Comparison of ENCODE assay signal across 8 cellular contexts in the genomic region with DNA sequence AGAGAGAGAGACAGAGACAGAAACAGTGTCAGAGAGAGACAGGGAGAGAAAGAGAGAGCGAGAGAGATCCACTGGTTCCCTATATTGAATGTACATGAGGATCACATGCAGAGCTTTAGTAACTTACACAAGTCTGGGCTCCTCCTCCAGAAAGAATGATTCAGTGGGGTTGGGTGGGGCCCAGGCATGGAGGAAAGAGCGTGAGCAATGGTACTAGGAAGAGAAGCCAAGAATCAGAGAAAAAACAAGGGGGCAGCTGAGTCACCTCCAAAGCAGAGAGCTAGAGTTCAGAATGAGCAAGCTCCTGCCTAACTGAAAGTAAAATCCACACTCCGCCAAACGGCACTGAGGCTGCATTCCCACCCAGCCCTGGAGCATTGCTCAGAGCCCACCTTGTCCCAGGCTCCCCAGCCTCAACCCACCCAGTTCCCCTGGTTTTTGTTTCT.
A peak's percentile ranks its signal among the peaks of the same experiment; 100 is the strongest.
DNase-seq lines count a peak whose midpoint lies in the region; ATAC-seq, FAIRE-seq and TF ChIP-seq lines count a peak whose summit lies in the region.

No MANE protein-coding gene starts in this region.

- POLR2A ChIA-PET in K562 (lab: Yijun Ruan, JAX), result no interaction called here

- WGBS in K562 (ENCODE audit: insufficient coverage, low coverage, missing lambda C conversion rate), result 0% methylated on average over 4 of the region's 4 CpGs
- WGBS in liver, result 39% methylated on average over 4 of the region's 4 CpGs
- 31% methylated on average over 4 of the region's 4 CpGs for WGBS in urinary bladder

- no peaks in the 10 kb centered on the region for H3K36me3 ChIP-seq in K562 (ENCODE audit: control insufficient read depth, insufficient read depth, low read length)
- no peaks in the 10 kb centered on the region for H3K36me3 ChIP-seq in liver (ENCODE audit: control insufficient read depth in 4 of 4, insufficient read depth in 3 of 4, low read depth in 1 of 4, low read length in 3 of 4)
- no peaks in the 10 kb centered on the region for H3K36me3 ChIP-seq in urinary bladder (ENCODE audit: insufficient read depth)

- no peak for TF ChIP-seq POLR2A in K562 (conservative IDR thresholded peaks at IDR 0.05)

- no peak overlapping the region for H2AFZ ChIP-seq in K562 (ENCODE audit: low read depth, low read length)

- no peaks in the 10 kb centered on the region for H3K4me1 ChIP-seq in K562 (replicated peaks in 1 of 2; ENCODE audit: control insufficient read depth in 2 of 2, insufficient read depth in 2 of 2, low read length in 2 of 2)
- peaks cover 0 to 5% (median 2%) of the 10 kb centered on the region in 4 donors for H3K4me1 ChIP-seq in liver (ENCODE audit: control insufficient read depth in 4 of 4, insufficient read depth in 4 of 4, low read length in 3 of 4)
- no peaks in the 10 kb centered on the region for H3K4me1 ChIP-seq in urinary bladder (ENCODE audit: insufficient read depth)

- no peak overlapping the region for H3K9ac ChIP-seq in K562 (ENCODE audit: insufficient read depth in 1 of 2, low read depth in 2 of 2, low read length in 2 of 2)
- peak overlapping the region in 1 of 2 donors; percentile 30 for H3K9ac ChIP-seq in liver (ENCODE audit: low read depth in 1 of 2, low read length in 2 of 2)

- no peak for TF ChIP-seq CTCF in K562 (IDR thresholded peaks at IDR 0.05 in 2 of 3, conservative IDR thresholded peaks at IDR 0.05 in 1 of 3; ENCODE audit: insufficient read depth in 2 of 3, low read depth in 1 of 3, low read length in 3 of 3)
- TF ChIP-seq CTCF in liver (IDR thresholded peaks at IDR 0.05; ENCODE audit: low read depth, low read length, missing input control), result no peak

- 0 out of 5 replicates have a peak, but pooled peaks cover 0 to 3% of the 10 kb centered on the region in 2 experiments for H3K27me3 ChIP-seq in K562 (ENCODE audit: control insufficient read depth in 2 of 2, insufficient read depth in 2 of 2, low read length in 2 of 2)
- no peaks in the 10 kb centered on the region for H3K27me3 ChIP-seq in liver (ENCODE audit: control insufficient read depth in 4 of 4, insufficient read depth in 4 of 4, low read length in 3 of 4)

- H3K27ac ChIP-seq in K562 (ENCODE audit: extremely low read depth, low read depth, low read length) (no peak overlapping the region), liver (ENCODE audit: low read depth in 1 of 2, low read length in 2 of 2) (no peak overlapping the region), urinary bladder (ENCODE audit: low read depth) (peak overlapping the region; percentile 80)

- H3K4me3 ChIP-seq in K562 (no peak overlapping the region), liver (ENCODE audit: low read depth in 1 of 3, low read length in 3 of 3) (peak overlapping the region; percentile 42 to 60 (median 54)), urinary bladder (ENCODE audit: low read depth, low read length) (peak overlapping the region; percentile 29)

- TF ChIP-seq EP300 in K562 (IDR thresholded peaks at IDR 0.05; ENCODE audit: low read length), result no peak

- H3K79me2 ChIP-seq in K562 (ENCODE audit: control insufficient read depth, insufficient read depth, low read length), result no peaks in the 10 kb centered on the region

- CTCF ChIA-PET in K562 (lab: Yijun Ruan, JAX; ENCODE audit: low intra/inter-chr PET ratio), result no interaction called here

- in situ Hi-C loops in K562 (cut with MboI), result no loop called here

- H3K9me1 ChIP-seq in K562 (ENCODE audit: control insufficient read depth, insufficient read depth, low read length), result no peaks in the 10 kb centered on the region

- DNase-seq in AG20443 (ENCODE audit: low spot score) (peak; percentile 91), HT-29 (ENCODE audit: low spot score) (peak; percentile 57), K562 (ENCODE audit: extremely low read depth in 1 of 4, low spot score in 3 of 4) (peak in 1 of 4 experiments; percentile 13), cortex of kidney (lab: John Stamatoyannopoulos, UW) (no peak)
- no peak for DNase-seq in activated CD4-positive, CD25-positive, alpha-beta regulatory T cell treated with anti-CD3 and anti-CD28 coated beads, Interleukin-2, amount 50 U/mL, for 72 hours
- no peak for DNase-seq in activated naive CD4-positive, alpha-beta T cell treated with anti-CD3 and anti-CD28 coated beads, Interleukin-2, amount 50 U/mL, for 16 hours

- intact Hi-C loops in K562 (cut with micrococcal nuclease), result no loop called here

- no peaks in the 10 kb centered on the region for H3K9me3 ChIP-seq in K562 (replicated peaks; ENCODE audit: control insufficient read depth, insufficient read depth, low read depth, low read length)
- H3K9me3 ChIP-seq in liver (ENCODE audit: control insufficient read depth in 4 of 4, low read length in 3 of 4), result no peaks in the 10 kb centered on the region

- TF ChIP-seq RAD21 in K562 (CRISPR knock-in tag; conservative IDR thresholded peaks at IDR 0.05 in 1 of 2, IDR thresholded peaks at IDR 0.05 in 1 of 2) (no peak), liver (IDR thresholded peaks at IDR 0.05) (no peak)

- H4K20me1 ChIP-seq in K562 (replicated peaks; ENCODE audit: control insufficient read depth, insufficient read depth, low read length), result no peaks in the 10 kb centered on the region

- no peak for ATAC-seq in K562

- FAIRE-seq in K562 (lab: Jason Lieb, UNC), result no peak

- no TSS peak for BruUV-seq in K562 (replicated peaks; lab: Mats Ljungman, UMichigan)

- H3K4me2 ChIP-seq in K562 (ENCODE audit: insufficient read depth, low read length), result no peak overlapping the region

TF ChIP-seq in K562, 482 proteins besides CTCF, POLR2A, EP300 and RAD21:
- TF ChIP-seq FOSL1 (tag; conservative IDR thresholded peaks at IDR 0.05) (peak; percentile 41), CBFB (CRISPR knock-in tag; IDR thresholded peaks at IDR 0.05) (no peak)

TF ChIP-seq in liver, 16 proteins besides CTCF, POLR2A, EP300 and RAD21:
- TF ChIP-seq JUND (IDR thresholded peaks at IDR 0.05) (peak in 1 of 2 donors; percentile 41), TAF1 (conservative IDR thresholded peaks at IDR 0.05) (no peak), HNF4G (IDR thresholded peaks at IDR 0.05) (no peak), NR2F2 (IDR thresholded peaks at IDR 0.05) (no peak), HNF4A (conservative IDR thresholded peaks at IDR 0.05) (no peak), EGR1 (IDR thresholded peaks at IDR 0.05; ENCODE audit: low read depth in 2 of 2) (no peak), FOXA2 (IDR thresholded peaks at IDR 0.05) (no peak), SP1 (IDR thresholded peaks at IDR 0.05) (no peak)

Comparison
In these comparisons a context has a peak if more than half of its experiments do, and no peak if none do; other contexts are left out.
1. DNase-seq: peak in AG20443 (single experiment) and HT-29 (single experiment); none in cortex of kidney (single experiment), activated CD4-positive, CD25-positive, alpha-beta regulatory T cell treated with anti-CD3 and anti-CD28 coated beads, Interleukin-2, amount 50 U/mL, for 72 hours (single experiment) and activated naive CD4-positive, alpha-beta T cell treated with anti-CD3 and anti-CD28 coated beads, Interleukin-2, amount 50 U/mL, for 16 hours (single experiment).